Comparison of ENCODE assay signal across 1 cellular context in genomic region chr12:106093246-106093645, GRCh38.
TF ChIP-seq lines count a peak whose summit lies in the region.

No MANE protein-coding gene starts in this region.

TF ChIP-seq in WTC11, 78 proteins besides CTCF, POLR2A, EP300 and RAD21 (continued from another document):
- TF ChIP-seq ARID4B (CRISPR knock-in tag; IDR thresholded peaks at IDR 0.05; ENCODE audit: borderline replicate concordance), result no peak
- no peak for TF ChIP-seq USF2 (CRISPR knock-in tag; IDR thresholded peaks at IDR 0.05)
- no peak for TF ChIP-seq ZNF396 (CRISPR knock-in tag; IDR thresholded peaks at IDR 0.05; ENCODE audit: borderline replicate concordance)
TF ChIP-seq in WTC11: peak in this region for 0.
